In the genomic region with DNA sequence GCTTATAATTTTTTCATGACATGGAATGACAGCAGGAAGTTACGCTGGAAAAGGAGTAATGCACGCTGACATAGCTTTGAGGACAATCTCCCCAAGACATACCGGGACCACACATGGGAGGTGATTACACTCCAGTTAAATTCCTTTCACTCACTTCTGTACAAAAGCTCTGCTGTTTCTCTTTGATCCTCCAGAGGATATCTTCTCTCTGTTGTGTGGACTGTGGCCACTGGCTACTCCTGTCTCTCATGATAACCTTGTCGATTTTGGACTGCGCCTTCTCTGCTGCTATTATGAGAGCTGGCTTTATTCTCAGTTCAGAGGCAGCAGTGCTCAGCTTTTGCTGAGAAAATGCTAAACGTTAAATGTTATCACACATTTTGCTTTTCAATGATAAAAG, we compare ENCODE assay signal across 15 cellular contexts.
DNase-seq lines count a peak whose midpoint lies in the region; ATAC-seq and TF ChIP-seq lines count a peak whose summit lies in the region.
"Had no signal": no experiment of that assay in that cellular context is flagged by ENCODE, and none has a peak within 500 bp of the region (broad histone marks: within the 10 kb centered on the region; RNA-seq: fewer than 3 reads in every experiment).

No MANE protein-coding gene starts in this region.

- H3K36me3 ChIP-seq in mesendoderm (ENCODE audit: control insufficient read depth, insufficient read depth, low read length), result no peaks in the 10 kb centered on the region
- no peaks in the 10 kb centered on the region for H3K36me3 ChIP-seq in sigmoid colon
- H3K36me3 ChIP-seq: BLaER1 had no signal

- no peaks in the 10 kb centered on the region for H3K9me3 ChIP-seq in sigmoid colon
- H3K9me3 ChIP-seq: A549 had no signal

- H3K4me3 ChIP-seq in mesendoderm (ENCODE audit: low read length) (no peak overlapping the region), sigmoid colon (no peak overlapping the region)
- H3K4me3 ChIP-seq: A549, BLaER1, GM12878 had no signal

- no peak for ATAC-seq in stimulated activated effector memory CD8-positive, alpha-beta T cell treated with anti-CD3 and anti-CD28 coated beads, Interleukin-12 subunit alpha, Interleukin-12 subunit beta, amount 100 ng/mL, for 72 hours
- ATAC-seq: A549, GM12878 had no signal

- no peak for TF ChIP-seq EP300 in sigmoid colon (IDR thresholded peaks at IDR 0.05)

- H3K79me2 ChIP-seq in mesendoderm (ENCODE audit: control insufficient read depth, insufficient read depth, low read length), result no peaks in the 10 kb centered on the region

- H3K27ac ChIP-seq in mesendoderm (ENCODE audit: low read depth, low read length) (no peak overlapping the region), sigmoid colon (no peak overlapping the region)
- H3K27ac ChIP-seq: A549, BLaER1 had no signal

- intact Hi-C loops in sigmoid colon (cut with DNase I), result no loop called here

- peaks cover 7% of the 10 kb centered on the region for H3K9me3 Mint-ChIP-seq in type B pancreatic cell
- H3K9me3 Mint-ChIP-seq in stimulated activated effector memory CD8-positive, alpha-beta T cell treated with anti-CD3 and anti-CD28 coated beads, Interleukin-12 subunit alpha, Interleukin-12 subunit beta, amount 100 ng/mL, for 72 hours, result no peaks in the 10 kb centered on the region
- H3K9me3 Mint-ChIP-seq: CD4-positive, CD25-positive, alpha-beta regulatory T cell; H9 had no signal

- H3K4me1 ChIP-seq in mesendoderm (ENCODE audit: control insufficient read depth, low read depth, low read length) (peaks cover 2% of the 10 kb centered on the region), sigmoid colon (no peaks in the 10 kb centered on the region)
- H3K4me1 ChIP-seq: A549, BLaER1 had no signal

- DNase-seq in ELF-1 (ENCODE audit: low read depth, low spot score) (peak; percentile 39), SW480 (ENCODE audit: low spot score) (peak; percentile 13), mesendoderm (peak; percentile 14), type B pancreatic cell (ENCODE audit: extremely low spot score, unreplicated experiment) (no peak), anterior cingulate cortex (lab: John Stamatoyannopoulos, UW) (no peak), sigmoid colon (no peak)
- no peak for DNase-seq in stimulated activated effector memory CD8-positive, alpha-beta T cell treated with anti-CD3 and anti-CD28 coated beads, Interleukin-12 subunit alpha, Interleukin-12 subunit beta, amount 100 ng/mL, for 72 hours (ENCODE audit: low spot score in 2 of 2)
- DNase-seq: Calu3; CD4-positive, CD25-positive, alpha-beta regulatory T cell; DMS 273 treated with DMSO at 0.1 percent for 48 hours; GOT3; H9 had no signal

- no CpG with 5 or more reads among the region's 6 CpGs for WGBS in mesendoderm (ENCODE audit: extremely low coverage, insufficient coverage, low lambda C conversion rate)
- 69 to 75% methylated on average over 6 of the region's 6 CpGs for WGBS in sigmoid colon, 2 donors

- H2AK5ac ChIP-seq in mesendoderm (ENCODE audit: low read length), result no peak overlapping the region

- TF ChIP-seq POLR2A in sigmoid colon (IDR thresholded peaks at IDR 0.05), result no peak

- no peak overlapping the region for H3K4me2 ChIP-seq in mesendoderm (ENCODE audit: low read length)
- H3K4me2 ChIP-seq: A549, BLaER1 had no signal

- peaks cover 17% of the 10 kb centered on the region for H3K4me1 Mint-ChIP-seq in type B pancreatic cell (ENCODE audit: unreplicated experiment)
- peaks cover 24% of the 10 kb centered on the region for H3K4me1 Mint-ChIP-seq in stimulated activated effector memory CD8-positive, alpha-beta T cell treated with anti-CD3 and anti-CD28 coated beads, Interleukin-12 subunit alpha, Interleukin-12 subunit beta, amount 100 ng/mL, for 72 hours

- no peak overlapping the region for H3K18ac ChIP-seq in mesendoderm (ENCODE audit: low read length)

- no peaks in the 10 kb centered on the region for H3K79me1 ChIP-seq in mesendoderm (ENCODE audit: low read length)

- TF ChIP-seq CTCF in type B pancreatic cell (conservative IDR thresholded peaks at IDR 0.05), result no peak
- no peak for TF ChIP-seq CTCF in sigmoid colon (IDR thresholded peaks at IDR 0.05)

- H3K23ac ChIP-seq in mesendoderm (ENCODE audit: low read length), result no peak overlapping the region

- H4K8ac ChIP-seq in mesendoderm (ENCODE audit: low read depth, low read length), result no peak overlapping the region

- no peak overlapping the region for H4K5ac ChIP-seq in mesendoderm (ENCODE audit: low read length)

- H2BK15ac ChIP-seq in mesendoderm (replicated peaks; ENCODE audit: low read depth), result no peak overlapping the region

- H3K27me3 ChIP-seq in mesendoderm (ENCODE audit: insufficient read depth, low read length, poor library complexity) (no peaks in the 10 kb centered on the region), sigmoid colon (no peaks in the 10 kb centered on the region)
- H3K27me3 ChIP-seq: BLaER1 had no signal

- no peak overlapping the region for H3K4ac ChIP-seq in mesendoderm (ENCODE audit: low read depth, low read length)

- no peak overlapping the region for H2BK5ac ChIP-seq in mesendoderm (ENCODE audit: low read length)

- peak overlapping the region; percentile 20 for H3K4me3 Mint-ChIP-seq in type B pancreatic cell
- H3K4me3 Mint-ChIP-seq in stimulated activated effector memory CD8-positive, alpha-beta T cell treated with anti-CD3 and anti-CD28 coated beads, Interleukin-12 subunit alpha, Interleukin-12 subunit beta, amount 100 ng/mL, for 72 hours, result no peak overlapping the region
- H3K4me3 Mint-ChIP-seq: CD4-positive, CD25-positive, alpha-beta regulatory T cell; H9 had no signal

- no peaks in the 10 kb centered on the region for H3K27me3 Mint-ChIP-seq in type B pancreatic cell
- H3K27me3 Mint-ChIP-seq: CD4-positive, CD25-positive, alpha-beta regulatory T cell had no signal

- peak overlapping the region; percentile 19 for H3K56ac ChIP-seq in mesendoderm (ENCODE audit: low read length)

- H3K36me3 Mint-ChIP-seq in type B pancreatic cell, result no peaks in the 10 kb centered on the region
- H3K36me3 Mint-ChIP-seq in stimulated activated effector memory CD8-positive, alpha-beta T cell treated with anti-CD3 and anti-CD28 coated beads, Interleukin-12 subunit alpha, Interleukin-12 subunit beta, amount 100 ng/mL, for 72 hours, result no peaks in the 10 kb centered on the region
- H3K36me3 Mint-ChIP-seq: CD4-positive, CD25-positive, alpha-beta regulatory T cell had no signal

- peak overlapping the region; percentile 67 for H3K27ac Mint-ChIP-seq in type B pancreatic cell
- no peak overlapping the region for H3K27ac Mint-ChIP-seq in stimulated activated effector memory CD8-positive, alpha-beta T cell treated with anti-CD3 and anti-CD28 coated beads, Interleukin-12 subunit alpha, Interleukin-12 subunit beta, amount 100 ng/mL, for 72 hours

- no peak overlapping the region for H2BK120ac ChIP-seq in mesendoderm (ENCODE audit: low read depth, low read length)

- H3K9ac ChIP-seq in mesendoderm (ENCODE audit: low read length), result no peak overlapping the region
- H3K9ac ChIP-seq: BLaER1 had no signal

Comparison
In these comparisons a context has a peak if more than half of its experiments do, and no peak if none do; other contexts are left out.
1. DNase-seq: peak in ELF-1 (single experiment), SW480 (single experiment) and mesendoderm (single experiment); none in type B pancreatic cell (single experiment), anterior cingulate cortex (0 of 58), stimulated activated effector memory CD8-positive, alpha-beta T cell treated with anti-CD3 and anti-CD28 coated beads, Interleukin-12 subunit alpha, Interleukin-12 subunit beta, amount 100 ng/mL, for 72 hours (0 of 2) and sigmoid colon (single experiment).